In the genomic region with DNA sequence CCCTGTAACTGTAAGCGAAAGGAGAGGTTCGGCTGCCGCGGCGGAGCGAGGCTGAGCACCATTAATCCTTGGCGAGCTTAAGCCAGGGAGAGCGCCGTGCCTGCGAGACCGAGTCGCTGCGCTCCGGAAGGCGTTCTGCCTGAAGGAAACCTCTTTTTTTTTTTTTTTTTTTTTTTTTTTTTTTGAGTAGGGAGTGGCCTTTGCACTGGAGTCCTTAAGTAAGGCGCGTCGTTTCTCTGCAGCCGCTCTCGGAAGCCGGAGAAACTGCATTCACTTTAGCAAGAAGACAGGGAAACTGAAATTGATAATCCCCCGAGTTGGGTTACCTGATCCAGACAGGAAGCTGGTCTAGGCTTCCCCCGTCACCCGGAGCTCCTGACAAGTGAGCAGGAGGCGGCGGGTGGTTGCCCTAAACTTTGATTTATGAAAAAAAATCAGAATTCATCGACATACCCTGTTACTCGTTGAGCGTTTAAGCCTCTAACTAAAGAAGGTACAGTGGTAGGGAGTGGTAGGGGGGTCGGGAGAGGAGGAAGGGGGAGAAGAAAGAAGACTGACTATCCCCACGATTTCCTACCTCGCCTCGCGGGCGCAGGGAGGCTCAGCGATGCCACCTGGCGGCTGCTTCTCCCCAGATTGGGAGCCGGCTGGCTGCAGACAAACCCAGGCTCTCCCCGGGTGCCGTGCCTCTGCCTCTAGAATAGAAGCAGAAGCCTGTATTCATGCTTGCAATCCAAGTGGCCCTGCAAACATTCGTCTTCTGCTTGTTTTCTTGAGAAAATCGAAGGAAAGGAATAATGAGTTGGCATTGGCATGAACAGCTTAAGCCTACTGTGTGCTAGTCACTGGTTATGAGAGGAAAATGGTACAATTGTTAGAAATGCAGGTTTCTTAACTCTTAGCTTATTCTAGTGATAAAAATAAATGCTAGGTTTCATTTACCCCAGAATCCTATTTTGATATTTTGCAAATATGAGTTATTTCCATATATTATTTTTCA, we compare ENCODE assay signal across 8 cellular contexts. TPM values are rescaled to one million over a fixed set of nuclear protein-coding genes. Genes with fewer than 3 reads are reported as not detected.
DNase-seq lines count a peak whose midpoint lies in the region; ATAC-seq, FAIRE-seq and TF ChIP-seq lines count a peak whose summit lies in the region.

No MANE protein-coding gene starts in this region.

- peak; percentile 80 for TF ChIP-seq CTCF in mesothelial cell of epicardium (IDR thresholded peaks at IDR 0.05; ENCODE audit: unreplicated experiment)

- peaks cover 50% of the 10 kb centered on the region for H3K27me3 Mint-ChIP-seq in activated CD8-positive, alpha-beta memory T cell treated with anti-CD3 and anti-CD28 coated beads, Interleukin-2, amount 10 ng/mL, durations not matched to agents 7 days and 5 days
- no peaks in the 10 kb centered on the region for H3K27me3 Mint-ChIP-seq in mesothelial cell of epicardium (ENCODE audit: low read depth)

- H3K9me3 Mint-ChIP-seq in activated CD8-positive, alpha-beta memory T cell treated with anti-CD3 and anti-CD28 coated beads, Interleukin-2, amount 10 ng/mL, durations not matched to agents 7 days and 5 days (ENCODE audit: low read depth) = no peaks in the 10 kb centered on the region
- H3K9me3 Mint-ChIP-seq in mesothelial cell of epicardium = peaks cover 3% of the 10 kb centered on the region

- peaks cover 9% of the 10 kb centered on the region for H3K4me1 Mint-ChIP-seq in activated CD8-positive, alpha-beta memory T cell treated with anti-CD3 and anti-CD28 coated beads, Interleukin-2, amount 10 ng/mL, durations not matched to agents 7 days and 5 days
- peaks cover 26% of the 10 kb centered on the region for H3K4me1 Mint-ChIP-seq in mesothelial cell of epicardium

- DNase-seq in D341Med (ENCODE audit: low spot score) = peak; percentile 84
- peak; percentile 75 for DNase-seq in HTR-8/SVneo (ENCODE audit: insufficient read length, low spot score)
- peak; percentile 76 to 80 for DNase-seq in NOMO-1 (lab: John Stamatoyannopoulos, UW; ENCODE audit: unreplicated experiment in 2 of 2)
- DNase-seq in activated CD8-positive, alpha-beta memory T cell treated with anti-CD3 and anti-CD28 coated beads, Interleukin-2, amount 10 ng/mL, durations not matched to agents 7 days and 5 days = peak; percentile 86
- DNase-seq in mesothelial cell of epicardium (ENCODE audit: low spot score in 2 of 2, unreplicated experiment in 2 of 2) = peak; percentile 79 to 96
- peak; percentile 48 to 62 for DNase-seq in stimulated activated CD8-positive, alpha-beta memory T cell treated with anti-CD3 and anti-CD28 coated beads, Interleukin-2, amount 100 ng/mL, for 1 hour (ENCODE audit: low read depth in 2 of 2)

- H3K27ac Mint-ChIP-seq in activated CD8-positive, alpha-beta memory T cell treated with anti-CD3 and anti-CD28 coated beads, Interleukin-2, amount 10 ng/mL, durations not matched to agents 7 days and 5 days = peak overlapping the region; percentile 73
- peak overlapping the region; percentile 99 for H3K27ac Mint-ChIP-seq in mesothelial cell of epicardium

- peak overlapping the region; percentile 87 for H3K4me3 Mint-ChIP-seq in activated CD8-positive, alpha-beta memory T cell treated with anti-CD3 and anti-CD28 coated beads, Interleukin-2, amount 10 ng/mL, durations not matched to agents 7 days and 5 days
- H3K4me3 Mint-ChIP-seq in mesothelial cell of epicardium = peak overlapping the region; percentile 98

- peak; percentile 9 for FAIRE-seq in HTR-8/SVneo (lab: Jason Lieb, UNC)
- peak; percentile 59 for FAIRE-seq in endometrium (lab: Jason Lieb, UNC)

- CTCF ChIA-PET in activated CD8-positive, alpha-beta memory T cell treated with anti-CD3 and anti-CD28 coated beads, Interleukin-2, amount 10 ng/mL, durations not matched to agents 7 days and 5 days (lab: Charles Lee) = interaction anchor here (0.6 to 3.4 kb wide), 14 partner anchors 10 to 1391 kb away, joined by 3 to 59 read pairs (median 3); no protein-coding TSS in a partner anchor

- ATAC-seq in GM21360 (IDR thresholded peaks at IDR 0.05; ENCODE audit: unreplicated experiment) = peak; percentile 18
- peak; percentile 65 for ATAC-seq in activated CD8-positive, alpha-beta memory T cell treated with anti-CD3 and anti-CD28 coated beads, Interleukin-2, amount 10 ng/mL, durations not matched to agents 7 days and 5 days

- no peaks in the 10 kb centered on the region for H3K36me3 Mint-ChIP-seq in activated CD8-positive, alpha-beta memory T cell treated with anti-CD3 and anti-CD28 coated beads, Interleukin-2, amount 10 ng/mL, durations not matched to agents 7 days and 5 days
- H3K36me3 Mint-ChIP-seq in mesothelial cell of epicardium = peaks cover under 1% of the 10 kb centered on the region

RNA-seq across cellular contexts. Expression of gene SOX4, which starts 4.4 kb away (rescaled TPM):
- total RNA-seq in activated CD8-positive, alpha-beta memory T cell treated with anti-CD3 and anti-CD28 coated beads, Interleukin-2, amount 10 ng/mL, durations not matched to agents 7 days and 5 days = 10 to 100 TPM in 1 of 2 experiments, under 1 TPM in 1; 0.76 to 10.4 TPM
- total RNA-seq in mesothelial cell of epicardium = 221 to 224 TPM (median 223 TPM) in 3 replicates

Comparison
In these comparisons a context has a peak if more than half of its experiments do, and no peak if none do; other contexts are left out.
1. Peak in every context shown above with its lines: DNase-seq and ATAC-seq.
2. RNA of gene SOX4, which starts 4.4 kb away (total RNA-seq): 221 to 224 TPM in mesothelial cell of epicardium; 0.76 to 10.4 TPM in activated CD8-positive, alpha-beta memory T cell treated with anti-CD3 and anti-CD28 coated beads, Interleukin-2, amount 10 ng/mL, durations not matched to agents 7 days and 5 days; every median in the first group is over 10 times any median in the second.